21 cellular contexts compared by ENCODE assay signal in the genomic region with DNA sequence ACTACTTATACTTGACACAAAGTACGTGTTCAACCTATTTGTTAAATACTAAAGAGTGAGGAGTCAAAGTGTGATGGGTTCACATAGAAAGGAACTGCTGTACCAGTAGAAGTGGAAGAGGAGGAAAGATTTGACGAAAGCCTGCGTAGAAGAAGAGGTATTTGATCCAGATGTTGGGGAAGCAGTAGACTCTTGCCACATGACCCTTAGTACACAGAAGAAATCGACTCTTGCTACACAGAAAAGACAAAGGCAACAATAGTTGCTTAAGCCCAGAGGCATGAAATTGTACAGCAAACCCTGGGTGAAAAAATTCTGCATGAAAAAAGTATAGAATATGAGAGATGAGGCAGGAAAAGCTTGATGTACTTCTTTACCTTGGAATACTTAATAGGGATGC.
"Had no signal": no experiment of that assay in that cellular context is flagged by ENCODE, and none has a peak within 500 bp of the region (broad histone marks: within the 10 kb centered on the region; RNA-seq: fewer than 3 reads in every experiment).

No MANE protein-coding gene starts in this region.

- H3K27me3 ChIP-seq: SJSA1 had no signal

- H3K36me3 Mint-ChIP-seq: IgD-negative memory B cell had no signal

- H3K9ac ChIP-seq: KMS-11 had no signal

- H3K4me3 ChIP-seq: K562, SJSA1, SK-N-MC had no signal

- DNase-seq: Kasumi-1, NCI-H1092, NCI-H1105 treated with DMSO at 0.1 percent for 48 hours, NCI-H1417 treated with DMSO at 0.1 percent for 48 hours, NCI-H146, NCI-H1694 treated with DMSO at 0.1 percent for 48 hours, NCI-H1930, NCI-H2081, NCI-H2107, NCI-H2227 treated with DMSO at 0.1 percent for 48 hours, NCI-H524, NCI-H526 treated with DMSO at 0.1 percent for 48 hours, NCI-H748 treated with DMSO at 0.1 percent for 48 hours, Right ventricle myocardium superior, RPMI8226, SIG-M5 had no signal

- H3K4me3 Mint-ChIP-seq: IgD-negative memory B cell had no signal

- ATAC-seq: K562 had no signal

- H3K27ac Mint-ChIP-seq: IgD-negative memory B cell had no signal

- H3K36me3 ChIP-seq: SJSA1 had no signal

- H3K4me2 ChIP-seq: KMS-11 had no signal

- H3K4me1 ChIP-seq: SJSA1 had no signal

- H3K9me3 ChIP-seq: SJSA1 had no signal
